In genomic region chr5:102154791-102155605, GRCh38 we compare ENCODE assay signal across 1 cellular context.
TF ChIP-seq lines count a peak whose summit lies in the region.

No MANE protein-coding gene starts in this region.

TF ChIP-seq in HEK293, 187 proteins besides CTCF, POLR2A, EP300 and RAD21 (continued from another document):
- TF ChIP-seq ZBTB26 (tag by site-specific recombination; optimal IDR thresholded peaks at IDR 0.05) (peak; percentile 56), KLF8 (tag by site-specific recombination; IDR thresholded peaks at IDR 0.05) (peak; percentile 35; the same call in 1 of the 2 replicates), IKZF3 (tag by site-specific recombination; IDR thresholded peaks at IDR 0.05) (0 out of 2 replicates have a peak, but pooled peaks have one; percentile 19), ZIC2 (tag by site-specific recombination; IDR thresholded peaks at IDR 0.05) (0 out of 2 replicates have a peak, but pooled peaks have one; percentile 14), ZNF76 (tag by site-specific recombination; IDR thresholded peaks at IDR 0.05; ENCODE audit: borderline replicate concordance, low read depth) (peak; percentile 83; the same call in 1 of the 2 replicates), ZFHX2 (tag by site-specific recombination; conservative IDR thresholded peaks at IDR 0.05) (peak; percentile 61), ZNF121 (tag by site-specific recombination; IDR thresholded peaks at IDR 0.05) (peak; percentile 58; the same call in 1 of the 2 replicates), ZBTB20 (tag by site-specific recombination; IDR thresholded peaks at IDR 0.05) (peak; percentile 78; the same call in 1 of the 2 replicates), ZNF600 (tag by site-specific recombination; IDR thresholded peaks at IDR 0.05) (0 out of 2 replicates have a peak, but pooled peaks have one; percentile 40), KLF1 (tag by site-specific recombination; IDR thresholded peaks at IDR 0.05) (peak; percentile 24; the same call in 1 of the 2 replicates), ZBTB6 (tag by site-specific recombination; IDR thresholded peaks at IDR 0.05) (peak; percentile 90), ZFP37 (tag by site-specific recombination; IDR thresholded peaks at IDR 0.05) (0 out of 2 replicates have a peak, but pooled peaks have one; percentile 50), ZNF561 (tag by site-specific recombination; IDR thresholded peaks at IDR 0.05; ENCODE audit: borderline replicate concordance) (peak; percentile 61; the same call in 1 of the 2 replicates), YY1 (tag by site-specific recombination; IDR thresholded peaks at IDR 0.05) (peak; percentile 74; the same call in 1 of the 2 replicates), KLF9 (tag by site-specific recombination; IDR thresholded peaks at IDR 0.05; ENCODE audit: low read depth) (peak; percentile 84), ZBTB8A (tag by site-specific recombination; IDR thresholded peaks at IDR 0.05) (peak; percentile 99), ZNF501 (tag by site-specific recombination; IDR thresholded peaks at IDR 0.05) (peak; percentile 41; the same call in 1 of the 2 replicates), ZBTB11 (tag by site-specific recombination; conservative IDR thresholded peaks at IDR 0.05; ENCODE audit: low read depth) (peak; percentile 38; the same call in 1 of the 2 replicates), MZF1 (tag by site-specific recombination; IDR thresholded peaks at IDR 0.05; ENCODE audit: borderline replicate concordance) (0 out of 2 replicates have a peak, but pooled peaks have one; percentile 71), PRDM10 (tag by site-specific recombination; IDR thresholded peaks at IDR 0.05) (peak; percentile 60), YY2 (tag by site-specific recombination; IDR thresholded peaks at IDR 0.05) (peak; percentile 76), ZNF692 (tag by site-specific recombination; IDR thresholded peaks at IDR 0.05) (peak; percentile 91), SETDB1 (IDR thresholded peaks at IDR 0.05; ENCODE audit: insufficient read length, low read length) (peak; percentile 78), GLIS1 (tag by site-specific recombination; IDR thresholded peaks at IDR 0.05) (peak; percentile 44), ZXDB (tag by site-specific recombination; IDR thresholded peaks at IDR 0.05) (peak; percentile 63; the same call in 1 of the 2 replicates), ZNF335 (tag by site-specific recombination; conservative IDR thresholded peaks at IDR 0.05) (peak; percentile 81), SP2 (tag by site-specific recombination; IDR thresholded peaks at IDR 0.05) (peak; percentile 75), ZNF394 (tag by site-specific recombination; IDR thresholded peaks at IDR 0.05; ENCODE audit: borderline replicate concordance) (0 out of 2 replicates have a peak, but pooled peaks have one; percentile 15)
- TF ChIP-seq, protein P1, sequence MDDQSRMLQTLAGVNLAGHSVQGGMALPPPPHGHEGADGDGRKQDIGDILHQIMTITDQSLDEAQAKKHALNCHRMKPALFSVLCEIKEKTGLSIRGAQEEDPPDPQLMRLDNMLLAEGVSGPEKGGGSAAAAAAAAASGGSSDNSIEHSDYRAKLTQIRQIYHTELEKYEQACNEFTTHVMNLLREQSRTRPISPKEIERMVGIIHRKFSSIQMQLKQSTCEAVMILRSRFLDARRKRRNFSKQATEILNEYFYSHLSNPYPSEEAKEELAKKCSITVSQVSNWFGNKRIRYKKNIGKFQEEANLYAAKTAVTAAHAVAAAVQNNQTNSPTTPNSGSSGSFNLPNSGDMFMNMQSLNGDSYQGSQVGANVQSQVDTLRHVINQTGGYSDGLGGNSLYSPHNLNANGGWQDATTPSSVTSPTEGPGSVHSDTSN (CRISPR knock-in tag; IDR thresholded peaks at IDR 0.05): 0 out of 2 replicates have a peak, but pooled peaks have one; percentile 28
